Comparison of ENCODE assay signal across 10 cellular contexts in genomic region chr15:56984681-56985515, GRCh38.
DNase-seq lines count a peak whose midpoint lies in the region; ATAC-seq and TF ChIP-seq lines count a peak whose summit lies in the region.
"Had no signal": no experiment of that assay in that cellular context is flagged by ENCODE, and none has a peak within 500 bp of the region (broad histone marks: within the 10 kb centered on the region; RNA-seq: fewer than 3 reads in every experiment).

No MANE protein-coding gene starts in this region.

- H3K27me3 Mint-ChIP-seq in MCF 10A (ENCODE audit: insufficient read depth, unreplicated experiment), result no peaks in the 10 kb centered on the region

- no peak for TF ChIP-seq CTCF in MCF 10A (IDR thresholded peaks at IDR 0.05; ENCODE audit: unreplicated experiment)
- TF ChIP-seq CTCF in breast epithelium (IDR thresholded peaks at IDR 0.05), result no peak
- no peak for TF ChIP-seq CTCF in heart left ventricle (IDR thresholded peaks at IDR 0.05)

- H3K4me3 ChIP-seq in breast epithelium, result no peak overlapping the region
- H3K4me3 ChIP-seq in heart left ventricle, result no peak overlapping the region

- H3K27ac ChIP-seq in breast epithelium (no peak overlapping the region), heart left ventricle (peak overlapping the region in 6 of 12 donors; percentile 9 to 78 (median 32)), substantia nigra (ENCODE audit: low read depth, low read length, poor library complexity, severe bottlenecking) (peak overlapping the region; percentile 58)

- no peaks in the 10 kb centered on the region for H3K36me3 Mint-ChIP-seq in MCF 10A (ENCODE audit: insufficient read depth, unreplicated experiment)
- H3K36me3 Mint-ChIP-seq: activated naive CD4-positive, alpha-beta T cell treated with anti-CD3 and anti-CD28 coated beads, Interleukin-2, amount 50 U/mL, for 72 hours had no signal

- H3K9me3 ChIP-seq in breast epithelium (no peaks in the 10 kb centered on the region), heart left ventricle (no peaks in the 10 kb centered on the region)

- intact Hi-C loops in MCF 10A (cut with micrococcal nuclease), result no loop called here
- intact Hi-C loops in breast epithelium (cut with DNase I; ENCODE audit: low total_unique reads), result no loop called here
- intact Hi-C loops in heart left ventricle (cut with DNase I), result loop anchor here in 3 of 10 donors (10.0 kb wide), 3 partner anchors 50 to 160 kb away; no protein-coding TSS in a partner anchor

- peaks cover 23% of the 10 kb centered on the region for H3K4me1 Mint-ChIP-seq in MCF 10A (ENCODE audit: insufficient read depth, unreplicated experiment)

- no peaks in the 10 kb centered on the region for H3K36me3 ChIP-seq in breast epithelium
- H3K36me3 ChIP-seq in heart left ventricle, result no peaks in the 10 kb centered on the region

- H3K27me3 ChIP-seq in breast epithelium (no peaks in the 10 kb centered on the region), heart left ventricle (no peaks in the 10 kb centered on the region)

- POLR2A ChIA-PET in MCF 10A (lab: Yijun Ruan, JAX), result interaction anchor here (0.6 to 1.4 kb wide), 4 partner anchors 11 to 322 kb away, joined by 3 to 4 read pairs (median 3); no protein-coding TSS in a partner anchor

- H3K4me3 Mint-ChIP-seq in MCF 10A (ENCODE audit: unreplicated experiment), result no peak overlapping the region

- CTCF ChIA-PET in MCF 10A (lab: Yijun Ruan, JAX), result no interaction called here

- no peak for TF ChIP-seq POLR2A in breast epithelium (IDR thresholded peaks at IDR 0.05)
- no peak for TF ChIP-seq POLR2A in heart left ventricle (IDR thresholded peaks at IDR 0.05)

- H3K4me1 ChIP-seq in breast epithelium (peaks cover 0 to 7% of the 10 kb centered on the region in 2 donors), heart left ventricle (peaks cover 0 to 92% (median 57%) of the 10 kb centered on the region in 12 donors)

- 49 to 62% (median 51%) methylated on average over 4 of the region's 4 CpGs for WGBS in heart left ventricle, 4 donors

- H3K9me3 Mint-ChIP-seq in MCF 10A (ENCODE audit: unreplicated experiment), result no peaks in the 10 kb centered on the region
- H3K9me3 Mint-ChIP-seq: activated naive CD4-positive, alpha-beta T cell treated with anti-CD3 and anti-CD28 coated beads, Interleukin-2, amount 50 U/mL, for 72 hours had no signal

- ATAC-seq in heart left ventricle, result peak in 3 of 4 donors; percentile 41 to 71 (median 60)
- no peak for ATAC-seq in HG02840 (IDR thresholded peaks at IDR 0.05; ENCODE audit: low FRiP score, unreplicated experiment)
- ATAC-seq in HG03432 (IDR thresholded peaks at IDR 0.05; ENCODE audit: unreplicated experiment), result no peak

- DNase-seq in MCF 10A (ENCODE audit: unreplicated experiment) (peak; percentile 34), breast epithelium (ENCODE audit: low spot score in 2 of 2) (no peak), SIG-M5 treated with dmso at 0.1 percent for 504 hours (lab: John Stamatoyannopoulos, UW; ENCODE audit: unreplicated experiment) (peak; percentile 92), heart left ventricle (no peak), substantia nigra (lab: John Stamatoyannopoulos, UW) (no peak)
- no peak for DNase-seq in activated CD4-positive, alpha-beta T cell treated with anti-CD3 and anti-CD28 coated beads, Interleukin-2, amount 50 U/mL, for 1 hour
- DNase-seq: stimulated activated CD4-positive, alpha-beta T cell treated with anti-CD3 and anti-CD28 coated beads, Interleukin-4, amount 100 ng/mL, for 1 hour had no signal

- peak overlapping the region; percentile 42 for H3K27ac Mint-ChIP-seq in MCF 10A (ENCODE audit: low read depth, unreplicated experiment)

- no TSS peak for BruUV-seq in MCF 10A (replicated peaks; lab: Mats Ljungman, UMichigan)

Comparison
In these comparisons a context has a peak if more than half of its experiments do, and no peak if none do; other contexts are left out.
1. DNase-seq: peak in MCF 10A (single experiment) and SIG-M5 treated with dmso at 0.1 percent for 504 hours (single experiment); none in breast epithelium (0 of 2), heart left ventricle (0 of 5), substantia nigra (0 of 49) and activated CD4-positive, alpha-beta T cell treated with anti-CD3 and anti-CD28 coated beads, Interleukin-2, amount 50 U/mL, for 1 hour (single experiment).
2. ATAC-seq: peak in heart left ventricle (3 of 4); none in HG02840 (single experiment) and HG03432 (single experiment).